In genomic region chr2:6369266-6369665, GRCh38 we compare ENCODE assay signal across 21 cellular contexts.
DNase-seq lines count a peak whose midpoint lies in the region; ATAC-seq, FAIRE-seq and TF ChIP-seq lines count a peak whose summit lies in the region.
"Had no signal": no experiment of that assay in that cellular context is flagged by ENCODE, and none has a peak within 500 bp of the region (broad histone marks: within the 10 kb centered on the region; RNA-seq: fewer than 3 reads in every experiment).

No MANE protein-coding gene starts in this region.

- no peak overlapping the region for H2AK5ac ChIP-seq in IMR-90 (ENCODE audit: low read depth, low read length)

- H2BK20ac ChIP-seq in IMR-90 (ENCODE audit: low read depth, low read length): no peak overlapping the region

- H4K91ac ChIP-seq in IMR-90 (ENCODE audit: insufficient read depth, low read depth, low read length): no peak overlapping the region

- no peak overlapping the region for H2AFZ ChIP-seq in IMR-90 (replicated peaks; ENCODE audit: low read length, poor library complexity)

- CTCF ChIA-PET in IMR-90 (lab: Yijun Ruan, JAX): no interaction called here

- no peak overlapping the region for H3K56ac ChIP-seq in IMR-90 (ENCODE audit: extremely low read depth, insufficient read depth, low read length)

- H3K4me2 ChIP-seq in IMR-90 (ENCODE audit: low read depth, low read length): no peak overlapping the region
- H3K4me2 ChIP-seq: A549; BLaER1 treated with 17β-estradiol and CSF1 and Interleukin-3, amounts not matched to agents 10 nM and 100 nM had no signal

- H3K14ac ChIP-seq in IMR-90 (replicated peaks; ENCODE audit: low read depth, low read length): no peak overlapping the region

- H4K8ac ChIP-seq in IMR-90 (ENCODE audit: low read depth in 2 of 2, low read length in 2 of 2): no peak overlapping the region; a peak in 1 of 4 replicates

- no peak overlapping the region for H2BK5ac ChIP-seq in IMR-90 (ENCODE audit: low read depth, low read length, poor library complexity, severe bottlenecking)

- TF ChIP-seq CTCF in IMR-90 (conservative IDR thresholded peaks at IDR 0.05; ENCODE audit: low read depth, low read length): no peak

- H4K5ac ChIP-seq in IMR-90 (ENCODE audit: low read depth, low read length): no peak overlapping the region

- in situ Hi-C loops in IMR-90 (cut with MboI; ENCODE audit: low sequenced_read_pairs): no loop called here

- peaks cover 5% of the 10 kb centered on the region; the same call in 1 of the 2 replicates for H3K9me1 ChIP-seq in IMR-90 (ENCODE audit: insufficient read depth, low read length)

- dilution Hi-C loops in IMR-90 (cut with HindIII; ENCODE audit: low sequenced_read_pairs, unreplicated experiment): no loop called here

- DNase-seq in IMR-90 (no peak), frontal cortex (ENCODE audit: low spot score in 2 of 2) (no peak), small intestine (peak; percentile 83), left lobe of liver (ENCODE audit: low spot score) (no peak), kidney glomerular epithelial cell (lab: John Stamatoyannopoulos, UW) (no peak)
- no peak for DNase-seq in activated naive CD4-positive, alpha-beta T cell (lab: John Stamatoyannopoulos, UW)
- DNase-seq: AML-193; Caco-2; Calu3; CD4-positive, alpha-beta T cell; CD8-positive, alpha-beta T cell; DMS79 treated with DMSO at 0.1 percent for 48 hours; GF-D8 had no signal

- no peak overlapping the region for H3K9ac ChIP-seq in IMR-90 (ENCODE audit: low read depth, low read length)
- H3K9ac ChIP-seq: BLaER1 treated with 17β-estradiol and CSF1 and Interleukin-3, amounts not matched to agents 10 nM and 100 nM had no signal

- H2BK15ac ChIP-seq in IMR-90 (ENCODE audit: low read depth, low read length): no peak overlapping the region

- H3K4me1 ChIP-seq in IMR-90 (ENCODE audit: control insufficient read depth, insufficient read depth, low read length) (peaks cover 6% of the 10 kb centered on the region), small intestine (ENCODE audit: control insufficient read depth in 2 of 2, insufficient read depth in 1 of 2, low read depth in 1 of 2, low read length in 1 of 2) (peaks cover 0 to 2% of the 10 kb centered on the region in 2 donors)
- H3K4me1 ChIP-seq: A549; BLaER1 treated with 17β-estradiol and CSF1 and Interleukin-3, amounts not matched to agents 10 nM and 100 nM; Caco-2 had no signal

- 0 out of 2 replicates have a peak overlapping the region, but pooled peaks have one; percentile 94 for H2BK120ac ChIP-seq in IMR-90 (ENCODE audit: low read depth, low read length)

- H3K27me3 ChIP-seq in IMR-90 (ENCODE audit: control insufficient read depth, insufficient read depth, low read length) (no peaks in the 10 kb centered on the region), small intestine (ENCODE audit: control insufficient read depth in 2 of 2, insufficient read depth in 2 of 2, low read length in 2 of 2) (no peaks in the 10 kb centered on the region)
- H3K27me3 ChIP-seq: BLaER1 treated with 17β-estradiol and CSF1 and Interleukin-3, amounts not matched to agents 10 nM and 100 nM had no signal

- no peak overlapping the region for H2AK9ac ChIP-seq in IMR-90 (replicated peaks; ENCODE audit: low read depth, low read length, poor library complexity)

- no peaks in the 10 kb centered on the region for H3K79me1 ChIP-seq in IMR-90 (ENCODE audit: low read depth in 1 of 2, low read length in 2 of 2)

- no peak overlapping the region for H3K27ac ChIP-seq in IMR-90 (ENCODE audit: insufficient read depth, low read length)
- no peak overlapping the region for H3K27ac ChIP-seq in small intestine (ENCODE audit: low read depth in 1 of 2, low read length in 1 of 2)
- H3K27ac ChIP-seq: 22Rv1; A549; BLaER1 treated with 17β-estradiol and CSF1 and Interleukin-3, amounts not matched to agents 10 nM and 100 nM; C4-2B had no signal

- FAIRE-seq in frontal cortex (lab: Jason Lieb, UNC) (peak; percentile 33), small intestine (lab: Jason Lieb, UNC) (no peak)
- FAIRE-seq: A549, D721Med, G401.6, GM12891, GM19239 had no signal

- POLR2A ChIA-PET in IMR-90 (lab: Charles Lee; ENCODE audit: unreplicated experiment): no interaction called here

- no CpG with 5 or more reads among the region's 3 CpGs for WGBS in IMR-90 (ENCODE audit: extremely low coverage in 2 of 2, insufficient read length in 1 of 2), 2 experiments
- 30 to 65% (median 54%) methylated on average over 3 of the region's 3 CpGs for WGBS in small intestine, 3 donors

- no peak overlapping the region for H3K23ac ChIP-seq in IMR-90 (ENCODE audit: low read depth, low read length)

- 0 out of 2 replicates have a peak overlapping the region, but pooled peaks have one; percentile 47 for H3K18ac ChIP-seq in IMR-90 (ENCODE audit: low read depth, low read length)

- H3K9me3 ChIP-seq in IMR-90 (ENCODE audit: control insufficient read depth, insufficient read depth, low read length) (no peaks in the 10 kb centered on the region), small intestine (ENCODE audit: control insufficient read depth, low read depth) (no peaks in the 10 kb centered on the region)

- no peaks in the 10 kb centered on the region for H4K20me1 ChIP-seq in IMR-90 (ENCODE audit: insufficient read depth, low read length)
- H4K20me1 ChIP-seq: BLaER1 treated with 17β-estradiol and CSF1 and Interleukin-3, amounts not matched to agents 10 nM and 100 nM had no signal

- intact Hi-C loops in IMR-90 (cut with micrococcal nuclease): no loop called here

- no peak for TF ChIP-seq RAD21 in IMR-90 (IDR thresholded peaks at IDR 0.05; ENCODE audit: low read length)

- no peak overlapping the region for H3K4ac ChIP-seq in IMR-90 (ENCODE audit: low read depth, low read length)

- TF ChIP-seq POLR2A in IMR-90 (IDR thresholded peaks at IDR 0.05; ENCODE audit: low read depth, low read length): no peak

- BruUV-seq in IMR-90 (replicated peaks; lab: Mats Ljungman, UMichigan): no TSS peak

- no peak overlapping the region for H3K4me3 ChIP-seq in IMR-90 (ENCODE audit: insufficient read depth, low read depth, low read length)
- no peak overlapping the region for H3K4me3 ChIP-seq in small intestine (ENCODE audit: low read depth in 1 of 2, low read length in 2 of 2)
- H3K4me3 ChIP-seq: A549; BLaER1 treated with 17β-estradiol and CSF1 and Interleukin-3, amounts not matched to agents 10 nM and 100 nM had no signal

- no peak for ATAC-seq in IMR-90 (ENCODE audit: low read depth)
- no peak for ATAC-seq in left lobe of liver
- ATAC-seq: A549; CD8-positive, alpha-beta T cell had no signal

- no peaks in the 10 kb centered on the region for H3K36me3 ChIP-seq in IMR-90 (ENCODE audit: control insufficient read depth, insufficient read depth, low read length)
- H3K36me3 ChIP-seq in small intestine (ENCODE audit: control insufficient read depth in 2 of 2, insufficient read depth in 2 of 2, low read length in 2 of 2): no peaks in the 10 kb centered on the region
- H3K36me3 ChIP-seq: BLaER1 treated with 17β-estradiol and CSF1 and Interleukin-3, amounts not matched to agents 10 nM and 100 nM had no signal

TF ChIP-seq in IMR-90, 13 proteins besides CTCF, POLR2A, EP300 and RAD21:
- TF ChIP-seq MAFK (IDR thresholded peaks at IDR 0.05; ENCODE audit: low read depth, low read length) (no peak), MAZ (IDR thresholded peaks at IDR 0.05; ENCODE audit: borderline replicate concordance, low read depth, low read length) (no peak), BHLHE40 (IDR thresholded peaks at IDR 0.05; ENCODE audit: low read depth, low read length) (no peak), RFX5 (IDR thresholded peaks at IDR 0.05; ENCODE audit: low read depth, low read length) (no peak), CHD1 (IDR thresholded peaks at IDR 0.05; ENCODE audit: low read depth, low read length) (no peak), NFE2L2 (IDR thresholded peaks at IDR 0.05; ENCODE audit: low read depth, low read length) (no peak), ELK1 (IDR thresholded peaks at IDR 0.05; ENCODE audit: borderline replicate concordance, low read depth, low read length) (no peak), FOS (IDR thresholded peaks at IDR 0.05; ENCODE audit: low read depth, low read length) (no peak), SMC3 (IDR thresholded peaks at IDR 0.05; ENCODE audit: low read depth, low read length) (no peak)
TF ChIP-seq in IMR-90: peak in this region for 0.
